16 cellular contexts compared by ENCODE assay signal in genomic region chr5:122880170-122880689, GRCh38. TPM values are rescaled to one million over a fixed set of nuclear protein-coding genes. Genes with fewer than 3 reads are reported as not detected.
A peak's percentile ranks its signal among the peaks of the same experiment; 100 is the strongest.
DNase-seq lines count a peak whose midpoint lies in the region; ATAC-seq and TF ChIP-seq lines count a peak whose summit lies in the region.
"Had no signal": no experiment of that assay in that cellular context is flagged by ENCODE, and none has a peak within 500 bp of the region (broad histone marks: within the 10 kb centered on the region; RNA-seq: fewer than 3 reads in every experiment).

No MANE protein-coding gene starts in this region.

- in situ Hi-C loops in GM13977 (cut with MboI; ENCODE audit: low pct_unique_long_range_greater_than_20kb, low sequenced_read_pairs, unreplicated experiment), result no loop called here

- no peaks in the 10 kb centered on the region for H3K79me1 ChIP-seq in neuronal stem cell (ENCODE audit: low read depth, low read length)

- H3F3A ChIP-seq in smooth muscle cell (ENCODE audit: low read depth), result peaks cover 10% of the 10 kb centered on the region

- H3K4me1 ChIP-seq in HEK293 (ENCODE audit: control insufficient read depth, insufficient read depth, low read length) (no peaks in the 10 kb centered on the region), endodermal cell (ENCODE audit: control insufficient read depth, insufficient read depth, low read length) (no peaks in the 10 kb centered on the region), smooth muscle cell (ENCODE audit: low read depth) (peaks cover 11% of the 10 kb centered on the region), heart left ventricle (peaks cover 0 to 11% (median 0%) of the 10 kb centered on the region in 12 donors), neuronal stem cell (ENCODE audit: control insufficient read depth in 2 of 2, insufficient read depth in 1 of 2, low read depth in 1 of 2, low read length in 2 of 2) (peaks cover 3 to 7% of the 10 kb centered on the region in 2 donors)

- peaks cover 44% of the 10 kb centered on the region for H4K20me1 ChIP-seq in smooth muscle cell (ENCODE audit: low read depth)

- H3K4me2 ChIP-seq in smooth muscle cell (peak overlapping the region; percentile 16), neuronal stem cell (ENCODE audit: insufficient read depth, low read length, poor library complexity, severe bottlenecking) (no peak overlapping the region)
- H3K4me2 ChIP-seq: BLaER1 treated with 17β-estradiol and CSF1 and Interleukin-3, amounts not matched to agents 10 nM and 100 nM had no signal

- no peak overlapping the region for H2BK120ac ChIP-seq in neuronal stem cell (ENCODE audit: low read depth, low read length)

- no peak for TF ChIP-seq POLR2A in heart left ventricle (IDR thresholded peaks at IDR 0.05)

- peaks cover 9% of the 10 kb centered on the region for H3K4me1 Mint-ChIP-seq in endodermal cell

- H3K9me3 Mint-ChIP-seq in endodermal cell, result no peaks in the 10 kb centered on the region
- H3K9me3 Mint-ChIP-seq: CD8-positive, alpha-beta T cell; H9 had no signal

- ATAC-seq in heart left ventricle, result no peak
- ATAC-seq: CD8-positive, alpha-beta T cell had no signal

- intact Hi-C loops in heart left ventricle (cut with DNase I), result no loop called here

- H3K9me3 ChIP-seq in HEK293 (ENCODE audit: control insufficient read depth, insufficient read depth, low read depth, low read length), result no peaks in the 10 kb centered on the region
- H3K9me3 ChIP-seq in endodermal cell (ENCODE audit: control insufficient read depth, low read length), result no peaks in the 10 kb centered on the region
- H3K9me3 ChIP-seq in smooth muscle cell (replicated peaks; ENCODE audit: low read depth), result no peaks in the 10 kb centered on the region
- H3K9me3 ChIP-seq in heart left ventricle, result no peaks in the 10 kb centered on the region
- H3K9me3 ChIP-seq in neuronal stem cell (replicated peaks in 1 of 2; ENCODE audit: control insufficient read depth in 2 of 2, insufficient read depth in 1 of 2, low read depth in 1 of 2, low read length in 2 of 2), result no peaks in the 10 kb centered on the region

- POLR2A ChIA-PET in HEK293 (lab: Yijun Ruan, JAX), result no interaction called here

- no peak overlapping the region for H4K91ac ChIP-seq in neuronal stem cell (ENCODE audit: low read depth, low read length, poor library complexity)

- no peaks in the 10 kb centered on the region for H3K27me3 Mint-ChIP-seq in endodermal cell (ENCODE audit: insufficient read depth)
- H3K27me3 Mint-ChIP-seq: B cell had no signal

- no peak overlapping the region for H3K18ac ChIP-seq in neuronal stem cell (ENCODE audit: low read length)

- H2BK5ac ChIP-seq in neuronal stem cell (ENCODE audit: low read length), result no peak overlapping the region

- no peak overlapping the region for H2AK5ac ChIP-seq in neuronal stem cell (ENCODE audit: low read depth, low read length)

- H3K36me3 ChIP-seq in HEK293 (ENCODE audit: control insufficient read depth in 2 of 2, insufficient read depth in 1 of 2, low read length in 2 of 2) (no peaks in the 10 kb centered on the region), endodermal cell (ENCODE audit: control insufficient read depth, insufficient read depth, low read length) (no peaks in the 10 kb centered on the region), smooth muscle cell (ENCODE audit: low read depth) (no peaks in the 10 kb centered on the region), heart left ventricle (no peaks in the 10 kb centered on the region), neuronal stem cell (replicated peaks in 1 of 2; ENCODE audit: control insufficient read depth in 2 of 2, insufficient read depth in 2 of 2, low read length in 2 of 2) (no peaks in the 10 kb centered on the region)

- no peak overlapping the region for H3K27ac Mint-ChIP-seq in endodermal cell
- H3K27ac Mint-ChIP-seq: B cell; CD8-positive, alpha-beta T cell; H9 had no signal

- H4K8ac ChIP-seq in neuronal stem cell (ENCODE audit: low read depth, low read length), result no peak overlapping the region

- H3K27me3 ChIP-seq in endodermal cell (ENCODE audit: control insufficient read depth, insufficient read depth, low read length, poor library complexity, severe bottlenecking), result no peaks in the 10 kb centered on the region
- no peaks in the 10 kb centered on the region for H3K27me3 ChIP-seq in smooth muscle cell (ENCODE audit: low read depth)
- no peaks in the 10 kb centered on the region for H3K27me3 ChIP-seq in heart left ventricle
- H3K27me3 ChIP-seq in neuronal stem cell (ENCODE audit: control insufficient read depth in 3 of 3, insufficient read depth in 3 of 3, low read depth in 1 of 3, low read length in 3 of 3), result no peaks in the 10 kb centered on the region
- H3K27me3 ChIP-seq: BLaER1 treated with 17β-estradiol and CSF1 and Interleukin-3, amounts not matched to agents 10 nM and 100 nM had no signal

- H3K79me2 ChIP-seq in smooth muscle cell (ENCODE audit: low read depth), result peaks cover 23% of the 10 kb centered on the region

- H3K27ac ChIP-seq in HEK293 (ENCODE audit: extremely low read depth, low read depth, low read length) (no peak overlapping the region), endodermal cell (ENCODE audit: low read depth, low read length) (no peak overlapping the region), smooth muscle cell (ENCODE audit: low read depth) (peak overlapping the region; percentile 25), heart left ventricle (no peak overlapping the region), neuronal stem cell (replicated peaks; ENCODE audit: low read length) (no peak overlapping the region)
- H3K27ac ChIP-seq: BLaER1 treated with 17β-estradiol and CSF1 and Interleukin-3, amounts not matched to agents 10 nM and 100 nM had no signal

- CTCF ChIA-PET in HEK293 (lab: Yijun Ruan, JAX), result interaction anchor here (1.0 to 2.4 kb wide), 3 partner anchors 16 to 29 kb away, joined by 3 to 7 read pairs (median 3); no protein-coding TSS in a partner anchor

- peaks cover 11% of the 10 kb centered on the region for H3K36me3 Mint-ChIP-seq in endodermal cell (ENCODE audit: low read depth)
- H3K36me3 Mint-ChIP-seq: CD8-positive, alpha-beta T cell had no signal

- H2BK12ac ChIP-seq in neuronal stem cell (ENCODE audit: low read length), result no peak overlapping the region

- peak; percentile 31 for DNase-seq in SK-N-DZ (ENCODE audit: low spot score)
- DNase-seq in endodermal cell, result no peak
- DNase-seq in smooth muscle cell (lab: John Stamatoyannopoulos, UW; ENCODE audit: unreplicated experiment), result no peak
- no peak for DNase-seq in heart left ventricle
- DNase-seq in neuronal stem cell (ENCODE audit: low spot score), result no peak
- DNase-seq in GM13977 (ENCODE audit: low spot score), result no peak
- DNase-seq: 8988T; Calu3; CD8-positive, alpha-beta T cell; DMS53; DND-41; H9 had no signal

- H3K4me3 ChIP-seq in HEK293 (ENCODE audit: low read depth, low read length), result no peak overlapping the region
- no peak overlapping the region for H3K4me3 ChIP-seq in endodermal cell (ENCODE audit: low read length)
- no peak overlapping the region for H3K4me3 ChIP-seq in smooth muscle cell
- no peak overlapping the region for H3K4me3 ChIP-seq in heart left ventricle
- no peak overlapping the region for H3K4me3 ChIP-seq in neuronal stem cell (ENCODE audit: low read length in 2 of 2)
- H3K4me3 ChIP-seq: BLaER1 treated with 17β-estradiol and CSF1 and Interleukin-3, amounts not matched to agents 10 nM and 100 nM; GM12878 had no signal

- H2BK15ac ChIP-seq in neuronal stem cell (ENCODE audit: low read length), result no peak overlapping the region

- no peak overlapping the region for H3K23ac ChIP-seq in neuronal stem cell (ENCODE audit: low read depth, low read length, poor library complexity)

- peak overlapping the region; percentile 3 for H3K9ac ChIP-seq in endodermal cell (ENCODE audit: extremely low read depth, low read length, poor library complexity, severe bottlenecking)
- no peak overlapping the region for H3K9ac ChIP-seq in smooth muscle cell (ENCODE audit: low read depth)
- H3K9ac ChIP-seq in neuronal stem cell (ENCODE audit: low read depth, low read length, poor library complexity), result no peak overlapping the region
- H3K9ac ChIP-seq: BLaER1 treated with 17β-estradiol and CSF1 and Interleukin-3, amounts not matched to agents 10 nM and 100 nM had no signal

- H3K4ac ChIP-seq in neuronal stem cell (ENCODE audit: low read length), result no peak overlapping the region

- H2AFZ ChIP-seq in smooth muscle cell (ENCODE audit: low read depth) (no peak overlapping the region), neuronal stem cell (ENCODE audit: low read length) (no peak overlapping the region)

- 89 to 100% methylated on average over 1 to 4 of the region's 4 CpGs for WGBS in endodermal cell (ENCODE audit: insufficient coverage in 1 of 2, insufficient read length in 1 of 2), 2 experiments
- 58% methylated on average over 4 of the region's 4 CpGs for WGBS in smooth muscle cell (ENCODE audit: low lambda C conversion rate)
- WGBS in heart left ventricle, 4 donors, result 88 to 90% (median 89%) methylated on average over 4 of the region's 4 CpGs
- no CpG with 5 or more reads among the region's 4 CpGs for WGBS in neuronal stem cell (ENCODE audit: extremely low coverage in 2 of 2, insufficient read length in 2 of 2, insufficient replicate concordance in 1 of 2), 2 donors

- no peak overlapping the region for H3K14ac ChIP-seq in neuronal stem cell (ENCODE audit: low read length)

- TF ChIP-seq CTCF in HEK293 (tag by site-specific recombination; IDR thresholded peaks at IDR 0.05) (no peak), endodermal cell (conservative IDR thresholded peaks at IDR 0.05) (no peak), smooth muscle cell (IDR thresholded peaks at IDR 0.05; ENCODE audit: borderline replicate concordance, insufficient read depth, poor library complexity, severe bottlenecking) (no peak), heart left ventricle (IDR thresholded peaks at IDR 0.05) (no peak), GM13977 (IDR thresholded peaks at IDR 0.05; ENCODE audit: extremely low read depth, insufficient read depth, missing control alignments) (no peak)

- H3K4me3 Mint-ChIP-seq in endodermal cell, result no peak overlapping the region
- H3K4me3 Mint-ChIP-seq: B cell; CD8-positive, alpha-beta T cell; H9 had no signal

TF ChIP-seq in HEK293, 187 proteins besides CTCF, POLR2A, EP300 and RAD21 (continues in another document):
- TF ChIP-seq ZNF133 (tag by site-specific recombination; IDR thresholded peaks at IDR 0.05) (no peak), SP2 (tag by site-specific recombination; IDR thresholded peaks at IDR 0.05) (no peak), ZNF341 (tag by site-specific recombination; IDR thresholded peaks at IDR 0.05; ENCODE audit: low read depth) (no peak)

RNA-seq across cellular contexts. Expression of gene SNX24, which starts 34.8 kb away (rescaled TPM):
- 11.8 and 15.7 TPM in 2 replicates for polyA plus RNA-seq in SK-N-DZ (2014; cell fraction: cytosol; rRNA removed)
- 8.3 and 11.0 TPM in 2 replicates for polyA plus RNA-seq in SK-N-DZ (2014; cell fraction: nucleus; rRNA removed)
- 10 to 100 TPM; 39.4 to 56.2 TPM for total RNA-seq in endodermal cell
- polyA plus RNA-seq in endodermal cell (2013, experiment 1 of 2), result 22.2 TPM
- 25.9 TPM for polyA plus RNA-seq in endodermal cell (2013, experiment 2 of 2)
- 22.5 and 44.9 TPM in 2 replicates for total RNA-seq in smooth muscle cell
- 15.3 and 20.4 TPM in 2 replicates for polyA plus RNA-seq in smooth muscle cell
- total RNA-seq in heart left ventricle, result 10 to 100 TPM in 8 of 9 donors, 1 to 10 TPM in 1; 10.0 to 21.2 (median 15.1) TPM
- 10 to 100 TPM; 10.4 to 14.8 TPM for polyA plus RNA-seq in heart left ventricle
- polyA plus RNA-seq in neuronal stem cell (2013, experiment 1 of 2), result 6.3 TPM
- polyA plus RNA-seq in neuronal stem cell (2013, experiment 2 of 2), result 6.2 TPM
